1 cellular context compared by ENCODE assay signal in the genomic region with DNA sequence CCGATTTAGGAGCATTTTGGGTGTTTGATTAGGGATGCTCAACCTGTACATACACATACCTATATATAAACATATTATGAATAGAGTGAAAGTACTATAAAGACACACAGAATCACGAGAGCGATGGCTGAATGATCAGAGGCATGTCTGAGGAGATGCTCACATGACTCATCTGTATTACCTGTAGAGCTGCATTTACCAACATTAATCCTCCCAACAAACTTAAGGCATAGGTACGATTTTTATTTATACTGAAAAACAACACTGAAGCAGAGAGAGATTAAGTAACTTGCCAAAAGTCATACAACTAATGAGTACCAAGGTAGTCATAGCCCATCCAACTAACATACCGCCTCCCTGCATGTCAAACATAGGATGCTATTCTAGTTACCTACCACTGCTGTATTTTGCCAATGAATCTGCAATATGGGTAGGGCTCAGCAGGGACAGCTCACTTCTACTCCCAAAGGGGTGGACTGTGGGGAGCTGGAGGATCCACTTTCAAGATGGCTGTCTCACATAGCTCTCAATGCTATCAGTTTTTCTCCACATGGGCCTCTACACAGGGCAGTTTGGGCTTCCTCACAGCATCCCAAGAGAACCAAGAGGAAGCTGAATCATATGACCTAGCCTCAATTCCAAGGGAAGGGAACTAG.
TF ChIP-seq lines count a peak whose summit lies in the region.

No MANE protein-coding gene starts in this region.

TF ChIP-seq in HCT116, 20 proteins besides CTCF, POLR2A, EP300 and RAD21:
- no peak for TF ChIP-seq EZH2 (IDR thresholded peaks at IDR 0.05)
- TF ChIP-seq YY1 (IDR thresholded peaks at IDR 0.05; ENCODE audit: extremely low read depth, insufficient replicate concordance, low read depth, low read length), result no peak
- TF ChIP-seq, protein P1, sequence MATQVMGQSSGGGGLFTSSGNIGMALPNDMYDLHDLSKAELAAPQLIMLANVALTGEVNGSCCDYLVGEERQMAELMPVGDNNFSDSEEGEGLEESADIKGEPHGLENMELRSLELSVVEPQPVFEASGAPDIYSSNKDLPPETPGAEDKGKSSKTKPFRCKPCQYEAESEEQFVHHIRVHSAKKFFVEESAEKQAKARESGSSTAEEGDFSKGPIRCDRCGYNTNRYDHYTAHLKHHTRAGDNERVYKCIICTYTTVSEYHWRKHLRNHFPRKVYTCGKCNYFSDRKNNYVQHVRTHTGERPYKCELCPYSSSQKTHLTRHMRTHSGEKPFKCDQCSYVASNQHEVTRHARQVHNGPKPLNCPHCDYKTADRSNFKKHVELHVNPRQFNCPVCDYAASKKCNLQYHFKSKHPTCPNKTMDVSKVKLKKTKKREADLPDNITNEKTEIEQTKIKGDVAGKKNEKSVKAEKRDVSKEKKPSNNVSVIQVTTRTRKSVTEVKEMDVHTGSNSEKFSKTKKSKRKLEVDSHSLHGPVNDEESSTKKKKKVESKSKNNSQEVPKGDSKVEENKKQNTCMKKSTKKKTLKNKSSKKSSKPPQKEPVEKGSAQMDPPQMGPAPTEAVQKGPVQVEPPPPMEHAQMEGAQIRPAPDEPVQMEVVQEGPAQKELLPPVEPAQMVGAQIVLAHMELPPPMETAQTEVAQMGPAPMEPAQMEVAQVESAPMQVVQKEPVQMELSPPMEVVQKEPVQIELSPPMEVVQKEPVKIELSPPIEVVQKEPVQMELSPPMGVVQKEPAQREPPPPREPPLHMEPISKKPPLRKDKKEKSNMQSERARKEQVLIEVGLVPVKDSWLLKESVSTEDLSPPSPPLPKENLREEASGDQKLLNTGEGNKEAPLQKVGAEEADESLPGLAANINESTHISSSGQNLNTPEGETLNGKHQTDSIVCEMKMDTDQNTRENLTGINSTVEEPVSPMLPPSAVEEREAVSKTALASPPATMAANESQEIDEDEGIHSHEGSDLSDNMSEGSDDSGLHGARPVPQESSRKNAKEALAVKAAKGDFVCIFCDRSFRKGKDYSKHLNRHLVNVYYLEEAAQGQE (IDR thresholded peaks at IDR 0.05; ENCODE audit: low read depth), result no peak
- TF ChIP-seq, protein P2, sequence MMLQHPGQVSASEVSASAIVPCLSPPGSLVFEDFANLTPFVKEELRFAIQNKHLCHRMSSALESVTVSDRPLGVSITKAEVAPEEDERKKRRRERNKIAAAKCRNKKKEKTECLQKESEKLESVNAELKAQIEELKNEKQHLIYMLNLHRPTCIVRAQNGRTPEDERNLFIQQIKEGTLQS (IDR thresholded peaks at IDR 0.05), result no peak
- TF ChIP-seq TCF7L2 (IDR thresholded peaks at IDR 0.05; ENCODE audit: borderline replicate concordance, extremely low read depth, insufficient read depth, insufficient read length), result no peak
- TF ChIP-seq ZFX (IDR thresholded peaks at IDR 0.05), result no peak
- TF ChIP-seq, protein P3, sequence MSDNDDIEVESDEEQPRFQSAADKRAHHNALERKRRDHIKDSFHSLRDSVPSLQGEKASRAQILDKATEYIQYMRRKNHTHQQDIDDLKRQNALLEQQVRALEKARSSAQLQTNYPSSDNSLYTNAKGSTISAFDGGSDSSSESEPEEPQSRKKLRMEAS (IDR thresholded peaks at IDR 0.05), result no peak
- no peak for TF ChIP-seq EGR1 (IDR thresholded peaks at IDR 0.05; ENCODE audit: low read depth)
- TF ChIP-seq ELF1 (IDR thresholded peaks at IDR 0.05; ENCODE audit: borderline replicate concordance, low read depth), result no peak
- TF ChIP-seq ZNF274 (IDR thresholded peaks at IDR 0.05; ENCODE audit: low read depth, low read length), result no peak
- no peak for TF ChIP-seq JUND (IDR thresholded peaks at IDR 0.05)
- no peak for TF ChIP-seq CEBPB (IDR thresholded peaks at IDR 0.05; ENCODE audit: low read depth)
- TF ChIP-seq SRF (IDR thresholded peaks at IDR 0.05; ENCODE audit: low read depth), result no peak
- TF ChIP-seq, protein P4, sequence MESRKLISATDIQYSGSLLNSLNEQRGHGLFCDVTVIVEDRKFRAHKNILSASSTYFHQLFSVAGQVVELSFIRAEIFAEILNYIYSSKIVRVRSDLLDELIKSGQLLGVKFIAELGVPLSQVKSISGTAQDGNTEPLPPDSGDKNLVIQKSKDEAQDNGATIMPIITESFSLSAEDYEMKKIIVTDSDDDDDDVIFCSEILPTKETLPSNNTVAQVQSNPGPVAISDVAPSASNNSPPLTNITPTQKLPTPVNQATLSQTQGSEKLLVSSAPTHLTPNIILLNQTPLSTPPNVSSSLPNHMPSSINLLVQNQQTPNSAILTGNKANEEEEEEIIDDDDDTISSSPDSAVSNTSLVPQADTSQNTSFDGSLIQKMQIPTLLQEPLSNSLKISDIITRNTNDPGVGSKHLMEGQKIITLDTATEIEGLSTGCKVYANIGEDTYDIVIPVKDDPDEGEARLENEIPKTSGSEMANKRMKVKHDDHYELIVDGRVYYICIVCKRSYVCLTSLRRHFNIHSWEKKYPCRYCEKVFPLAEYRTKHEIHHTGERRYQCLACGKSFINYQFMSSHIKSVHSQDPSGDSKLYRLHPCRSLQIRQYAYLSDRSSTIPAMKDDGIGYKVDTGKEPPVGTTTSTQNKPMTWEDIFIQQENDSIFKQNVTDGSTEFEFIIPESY (IDR thresholded peaks at IDR 0.05; ENCODE audit: extremely low read depth, insufficient replicate concordance, low read length), result no peak
- no peak for TF ChIP-seq POLR2AphosphoS5 (IDR thresholded peaks at IDR 0.05; ENCODE audit: low read depth, low read length)
- TF ChIP-seq EZH2phosphoT487 (IDR thresholded peaks at IDR 0.05; ENCODE audit: borderline replicate concordance), result no peak
TF ChIP-seq in HCT116: peak in this region for 0.
